ENCODE assay signal across 1 cellular context in the genomic region with DNA sequence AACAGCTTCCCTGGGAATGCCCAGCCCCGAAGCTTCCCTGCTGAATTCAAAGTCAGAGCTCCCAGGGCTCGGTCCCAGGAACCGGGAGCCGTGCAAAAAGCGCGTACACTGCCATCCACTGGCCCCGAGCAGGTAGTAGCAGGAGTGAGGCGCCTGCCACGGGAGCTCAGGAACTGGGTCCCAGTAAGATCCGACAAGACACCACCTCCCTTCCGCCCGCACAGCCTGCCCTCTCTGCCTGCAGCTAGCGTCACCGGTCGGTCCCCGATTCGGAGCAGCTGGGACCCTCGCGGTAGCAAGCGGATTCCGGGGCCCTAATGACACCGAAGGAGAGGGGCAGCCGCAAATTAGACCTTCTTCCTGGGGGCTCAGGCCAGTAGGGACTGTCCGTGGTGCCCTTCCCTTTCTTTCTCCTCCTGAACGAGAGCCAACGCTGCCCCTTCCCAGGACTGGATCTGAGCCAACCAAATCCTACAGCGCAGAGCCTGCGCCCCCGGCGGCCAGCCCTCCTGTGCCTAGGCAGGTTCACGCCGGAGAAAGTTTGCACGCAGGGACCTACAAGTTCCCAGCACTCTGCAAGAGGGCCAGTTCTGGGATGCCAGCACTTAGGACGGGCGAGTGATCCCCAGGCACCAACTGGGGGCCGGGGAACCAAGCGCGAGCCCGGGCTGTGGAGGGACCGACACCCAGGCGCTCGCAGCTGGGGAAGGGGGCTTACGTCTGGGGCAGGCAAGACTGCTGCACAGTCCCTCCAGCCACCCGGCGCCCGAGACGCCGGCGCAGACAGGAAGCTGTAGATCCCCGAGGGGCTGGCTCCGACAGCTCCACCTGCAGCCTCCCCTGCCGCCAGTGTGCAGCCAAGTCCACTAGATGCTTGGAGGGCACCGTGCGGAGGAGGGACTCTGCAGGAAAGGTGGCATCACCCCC.
TF ChIP-seq lines count a peak whose summit lies in the region.

No MANE protein-coding gene starts in this region.

TF ChIP-seq in H1, 55 proteins besides CTCF, POLR2A, EP300 and RAD21:
- TF ChIP-seq CHD1 (IDR thresholded peaks at IDR 0.05; ENCODE audit: low read depth, low read length) = no peak
- no peak for TF ChIP-seq SP2 (IDR thresholded peaks at IDR 0.05; ENCODE audit: low read length)
- TF ChIP-seq POLR2AphosphoS5 (IDR thresholded peaks at IDR 0.05; ENCODE audit: low read depth, low read length) = no peak
- no peak for TF ChIP-seq EGR1 (IDR thresholded peaks at IDR 0.05; ENCODE audit: borderline replicate concordance, low read depth, low read length)
- no peak for TF ChIP-seq SRF (IDR thresholded peaks at IDR 0.05; ENCODE audit: low read depth, low read length)
- no peak for TF ChIP-seq SIRT6 (IDR thresholded peaks at IDR 0.05; ENCODE audit: low read length)
- TF ChIP-seq RBBP5 (IDR thresholded peaks at IDR 0.05; ENCODE audit: borderline replicate concordance, low read depth, low read length) = no peak; the same call in 1 of the 2 replicates
- no peak for TF ChIP-seq CTBP2 (IDR thresholded peaks at IDR 0.05; ENCODE audit: borderline replicate concordance, insufficient read depth, insufficient read length, low read length)
- no peak for TF ChIP-seq SIX5 (IDR thresholded peaks at IDR 0.05; ENCODE audit: low read depth, low read length)
- TF ChIP-seq GTF2F1 (IDR thresholded peaks at IDR 0.05; ENCODE audit: borderline replicate concordance, low read depth, low read length) = no peak
- no peak; the same call in none of the 2 replicates for TF ChIP-seq BACH1 (IDR thresholded peaks at IDR 0.05; ENCODE audit: low read length)
- TF ChIP-seq SUZ12 (IDR thresholded peaks at IDR 0.05; ENCODE audit: low read length) = peak; percentile 39; the same call in 1 of the 2 replicates
- peak; percentile 16; the same call in 1 of the 2 replicates for TF ChIP-seq CREB1 (IDR thresholded peaks at IDR 0.05)
- TF ChIP-seq, protein P1, sequence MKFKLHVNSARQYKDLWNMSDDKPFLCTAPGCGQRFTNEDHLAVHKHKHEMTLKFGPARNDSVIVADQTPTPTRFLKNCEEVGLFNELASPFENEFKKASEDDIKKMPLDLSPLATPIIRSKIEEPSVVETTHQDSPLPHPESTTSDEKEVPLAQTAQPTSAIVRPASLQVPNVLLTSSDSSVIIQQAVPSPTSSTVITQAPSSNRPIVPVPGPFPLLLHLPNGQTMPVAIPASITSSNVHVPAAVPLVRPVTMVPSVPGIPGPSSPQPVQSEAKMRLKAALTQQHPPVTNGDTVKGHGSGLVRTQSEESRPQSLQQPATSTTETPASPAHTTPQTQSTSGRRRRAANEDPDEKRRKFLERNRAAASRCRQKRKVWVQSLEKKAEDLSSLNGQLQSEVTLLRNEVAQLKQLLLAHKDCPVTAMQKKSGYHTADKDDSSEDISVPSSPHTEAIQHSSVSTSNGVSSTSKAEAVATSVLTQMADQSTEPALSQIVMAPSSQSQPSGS (IDR thresholded peaks at IDR 0.05; ENCODE audit: low read length) = no peak
- no peak for TF ChIP-seq BRCA1 (IDR thresholded peaks at IDR 0.05; ENCODE audit: low read depth, low read length)
- TF ChIP-seq ZNF274 (IDR thresholded peaks at IDR 0.05; ENCODE audit: borderline replicate concordance, extremely low read depth, low read length) = no peak
- TF ChIP-seq ASH2L (IDR thresholded peaks at IDR 0.05; ENCODE audit: low read length) = peak; percentile 14
- TF ChIP-seq KDM4A (IDR thresholded peaks at IDR 0.05; ENCODE audit: low read depth, low read length, severe bottlenecking) = peak; percentile 75
- no peak for TF ChIP-seq NANOG (IDR thresholded peaks at IDR 0.05; ENCODE audit: insufficient read depth, low read depth, low read length, poor library complexity, severe bottlenecking)
- TF ChIP-seq SIN3A (conservative IDR thresholded peaks at IDR 0.05 in 1 of 2, IDR thresholded peaks at IDR 0.05 in 1 of 2; ENCODE audit: low read depth in 1 of 2, low read length in 2 of 2) = 0 out of 4 replicates have a peak, but pooled peaks of 1 of the 2 experiments have one; percentile 48
- peak; percentile 42 for TF ChIP-seq EZH2 (IDR thresholded peaks at IDR 0.05; ENCODE audit: low read depth, low read length, severe bottlenecking)
- no peak for TF ChIP-seq POU5F1 (IDR thresholded peaks at IDR 0.05; ENCODE audit: low read depth, low read length)
- TF ChIP-seq RNF2 (IDR thresholded peaks at IDR 0.05; ENCODE audit: borderline replicate concordance, low read depth, low read length, missing control alignments, poor library complexity, severe bottlenecking) = no peak
- TF ChIP-seq SP4 (IDR thresholded peaks at IDR 0.05; ENCODE audit: low read length) = 0 out of 2 replicates have a peak, but pooled peaks have one; percentile 38
- no peak for TF ChIP-seq TBP (IDR thresholded peaks at IDR 0.05; ENCODE audit: low read depth, low read length)
- no peak for TF ChIP-seq TEAD4 (IDR thresholded peaks at IDR 0.05; ENCODE audit: low read depth, low read length)
- TF ChIP-seq PHF8 (conservative IDR thresholded peaks at IDR 0.05; ENCODE audit: low read depth, low read length) = no peak
- TF ChIP-seq KDM5A (IDR thresholded peaks at IDR 0.05; ENCODE audit: low read length) = no peak
- no peak for TF ChIP-seq TCF12 (IDR thresholded peaks at IDR 0.05; ENCODE audit: low read depth, low read length)
- TF ChIP-seq SAP30 (IDR thresholded peaks at IDR 0.05; ENCODE audit: insufficient read depth, insufficient replicate concordance, low read length) = no peak
